Comparison of ENCODE assay signal across 17 cellular contexts in the genomic region with DNA sequence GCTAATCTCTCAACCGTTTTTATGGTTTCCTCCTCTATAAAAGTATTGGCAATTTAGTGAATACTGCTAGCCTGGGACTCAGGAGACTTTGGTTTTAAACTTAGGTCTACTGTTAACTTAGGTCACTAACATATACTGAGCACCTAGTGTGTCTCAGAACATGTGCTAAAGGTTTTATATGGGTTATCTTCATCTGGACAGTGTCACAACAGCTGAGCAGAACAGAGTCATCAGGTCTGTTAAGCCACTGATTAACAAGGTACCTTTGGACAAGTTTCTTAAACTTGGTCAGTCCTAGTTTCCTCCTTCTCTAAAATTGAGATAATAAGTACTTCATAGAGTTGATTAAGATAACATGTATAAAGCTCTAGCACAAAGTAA. TPM values are rescaled to one million over a fixed set of nuclear protein-coding genes. Genes with fewer than 3 reads are reported as not detected.
A peak's percentile ranks its signal among the peaks of the same experiment; 100 is the strongest.
DNase-seq lines count a peak whose midpoint lies in the region; ATAC-seq, FAIRE-seq and TF ChIP-seq lines count a peak whose summit lies in the region.
"Had no signal": no experiment of that assay in that cellular context is flagged by ENCODE, and none has a peak within 500 bp of the region (broad histone marks: within the 10 kb centered on the region; RNA-seq: fewer than 3 reads in every experiment).

No MANE protein-coding gene starts in this region.

- no peak overlapping the region for H3K9ac ChIP-seq in GM12878 (ENCODE audit: control insufficient read depth, insufficient read depth, low read length)

- no peaks in the 10 kb centered on the region for H3K27me3 ChIP-seq in GM12878 (replicated peaks in 1 of 2; ENCODE audit: control insufficient read depth in 2 of 2, insufficient read depth in 2 of 2, low read length in 1 of 2)
- H3K27me3 ChIP-seq in CD4-positive, alpha-beta memory T cell (ENCODE audit: insufficient read depth, low read length): no peaks in the 10 kb centered on the region
- H3K27me3 ChIP-seq: brain microvascular endothelial cell had no signal

- H3K27ac Mint-ChIP-seq in CD4-positive, alpha-beta memory T cell: no peak overlapping the region
- H3K27ac Mint-ChIP-seq: activated T-cell treated with anti-CD3 and anti-CD28 coated beads, Interleukin-2, amount 50 U/mL, for 72 hours; CD14-positive monocyte had no signal

- H3K36me3 ChIP-seq in GM12878 (ENCODE audit: control insufficient read depth in 2 of 2, insufficient read depth in 2 of 2, low read length in 1 of 2): peaks cover 0 to 3% of the 10 kb centered on the region in 2 experiments; a peak in 2 of 4 replicates
- no peaks in the 10 kb centered on the region for H3K36me3 ChIP-seq in CD4-positive, alpha-beta memory T cell (ENCODE audit: insufficient read depth, low read length)
- H3K36me3 ChIP-seq: brain microvascular endothelial cell had no signal

- no peak overlapping the region for H3K4me3 Mint-ChIP-seq in CD4-positive, alpha-beta memory T cell
- H3K4me3 Mint-ChIP-seq: CD14-positive monocyte, mesothelial cell of epicardium had no signal

- POLR2A ChIA-PET in GM12878 (lab: Charles Lee): interaction anchor here (0.7 to 1.5 kb wide), 3 partner anchors 45 to 180 kb away, joined by 3 to 6 read pairs (median 4); no protein-coding TSS in a partner anchor
- POLR2A ChIA-PET in CD4-positive, alpha-beta memory T cell (lab: Charles Lee; ENCODE audit: partially characterized antibody): interaction anchor here (0.6 to 2.2 kb wide), 4 partner anchors 105 to 180 kb away, joined by 3 to 16 read pairs (median 6); no protein-coding TSS in a partner anchor

- 0 out of 2 replicates have a peak, but pooled peaks cover 2% of the 10 kb centered on the region for H4K20me1 ChIP-seq in GM12878 (ENCODE audit: control insufficient read depth, insufficient read depth)

- RAD21 ChIA-PET in GM12878 (lab: Charles Lee; ENCODE audit: unreplicated experiment): interaction anchor here (0.6 to 11.0 kb wide), 13 partner anchors 9 to 676 kb away, joined by 3 to 136 read pairs (median 4); partner anchors contain the start of genes ANKRD16 and FBH1

- in situ Hi-C loops in GM12878 (cut with MboI): loop anchor here (5.0 kb wide), 3 partner anchors 139 to 429 kb away; no protein-coding TSS in a partner anchor

- TF ChIP-seq CTCF in GM12878 (IDR thresholded peaks at IDR 0.05 in 2 of 3, conservative IDR thresholded peaks at IDR 0.05 in 1 of 3; ENCODE audit: control insufficient read depth in 2 of 3, extremely low read depth in 1 of 3, insufficient read depth in 1 of 3, low read depth in 3 of 3, low read length in 3 of 3): no peak

- SMC1A ChIA-PET in GM12878 (lab: Charles Lee; ENCODE audit: uncharacterized antibody, unreplicated experiment): interaction anchor here (0.6 to 6.3 kb wide), 23 partner anchors 9 to 443 kb away, joined by 3 to 129 read pairs (median 4); no protein-coding TSS in a partner anchor

- no peak for TF ChIP-seq POLR2A in GM12878 (IDR thresholded peaks at IDR 0.05; ENCODE audit: low read depth, low read length)

- H3K27me3 Mint-ChIP-seq in CD4-positive, alpha-beta memory T cell: no peaks in the 10 kb centered on the region
- H3K27me3 Mint-ChIP-seq: IgD-negative memory B cell had no signal

- peaks cover 40% of the 10 kb centered on the region for H3K4me1 ChIP-seq in GM12878 (ENCODE audit: control insufficient read depth, insufficient read depth, low read length)
- H3K4me1 ChIP-seq in CD4-positive, alpha-beta memory T cell (ENCODE audit: insufficient read depth, low read length): peaks cover 21% of the 10 kb centered on the region

- H3K4me1 Mint-ChIP-seq in CD4-positive, alpha-beta memory T cell: peaks cover 10 to 28% (median 22%) of the 10 kb centered on the region in 4 donors

- 5% methylated on average over 1 of the region's 1 CpG for WGBS in GM12878 (ENCODE audit: insufficient coverage, insufficient replicate concordance, low lambda C conversion rate, missing lambda C conversion rate)

- FAIRE-seq in GM12878 (lab: Jason Lieb, UNC): no peak

- no peak for TF ChIP-seq RAD21 in GM12878 (IDR thresholded peaks at IDR 0.05; ENCODE audit: insufficient read depth, low read depth, low read length)

- H3K9me3 ChIP-seq in GM12878 (replicated peaks; ENCODE audit: control insufficient read depth, insufficient read depth, low read length): no peaks in the 10 kb centered on the region
- no peaks in the 10 kb centered on the region for H3K9me3 ChIP-seq in CD4-positive, alpha-beta memory T cell (ENCODE audit: control insufficient read depth in 1 of 2, low read length in 2 of 2)

- H3K4me2 ChIP-seq in GM12878 (ENCODE audit: control insufficient read depth, insufficient read depth): peak overlapping the region; percentile 60

- no peak for TF ChIP-seq EP300 in GM12878 (IDR thresholded peaks at IDR 0.05; ENCODE audit: borderline replicate concordance in 1 of 2, control insufficient read depth in 1 of 2, low read depth in 2 of 2, low read length in 2 of 2)

- peak overlapping the region; percentile 67 for H3K27ac ChIP-seq in GM12878 (ENCODE audit: control insufficient read depth, insufficient read depth)
- no peak overlapping the region for H3K27ac ChIP-seq in CD4-positive, alpha-beta memory T cell (ENCODE audit: low read depth, low read length)
- H3K27ac ChIP-seq: brain microvascular endothelial cell had no signal

- H3K79me2 ChIP-seq in GM12878 (ENCODE audit: control insufficient read depth, insufficient read depth, low read length): no peaks in the 10 kb centered on the region; the same call in 1 of the 2 replicates

- no peak overlapping the region for H2AFZ ChIP-seq in GM12878 (ENCODE audit: control insufficient read depth, low read depth, low read length)

- peak overlapping the region; percentile 15; the same call in 1 of the 2 replicates for H3K4me3 ChIP-seq in GM12878
- no peak overlapping the region for H3K4me3 ChIP-seq in CD4-positive, alpha-beta memory T cell (ENCODE audit: low read length in 2 of 2)

- DNase-seq in GM12878 (ENCODE audit: low read depth, low spot score) (no peak), foreskin melanocyte (no peak), NCI-H1436 (lab: John Stamatoyannopoulos, UW) (no peak)
- DNase-seq in CD4-positive, alpha-beta memory T cell: no peak
- DNase-seq: brain microvascular endothelial cell, H7, NCI-H2107 had no signal

- intact Hi-C loops in GM12878 (cut with micrococcal nuclease; ENCODE audit: unreplicated experiment): loop anchor here (1.0 to 10.0 kb wide), 3 partner anchors 164 to 422 kb away; no protein-coding TSS in a partner anchor
- intact Hi-C loops in CD4-positive, alpha-beta memory T cell (cut with micrococcal nuclease): loop anchor here (1.0 to 5.0 kb wide), 4 partner anchors 119 to 430 kb away; no protein-coding TSS in a partner anchor

- BruUV-seq in GM12878 (replicated peaks; lab: Mats Ljungman, UMichigan): no TSS peak

- CTCF ChIA-PET in GM12878 (lab: Yijun Ruan, JAX): interaction anchor here (0.6 to 18.0 kb wide), 22 partner anchors 8 to 615 kb away, joined by 3 to 535 read pairs (median 5); partner anchors contain the start of gene GDI2
- CTCF ChIA-PET in CD4-positive, alpha-beta memory T cell (lab: Charles Lee; ENCODE audit: partially characterized antibody): interaction anchor here (1.2 to 11.1 kb wide), 15 partner anchors 9 to 629 kb away, joined by 3 to 468 read pairs (median 6); no protein-coding TSS in a partner anchor

- peak; percentile 24 for ATAC-seq in GM18870 (IDR thresholded peaks at IDR 0.05; ENCODE audit: unreplicated experiment)
- peak; percentile 17 for ATAC-seq in GM21576 (IDR thresholded peaks at IDR 0.05; ENCODE audit: unreplicated experiment)
- ATAC-seq in HG03135 (IDR thresholded peaks at IDR 0.05; ENCODE audit: unreplicated experiment): peak; percentile 32
- ATAC-seq in GM12878: peak; percentile 57
- ATAC-seq in SK-N-SH treated with all-trans-retinoic acid at 6 μM for 48 hours: no peak

- H3K36me3 Mint-ChIP-seq in CD4-positive, alpha-beta memory T cell: no peaks in the 10 kb centered on the region
- H3K36me3 Mint-ChIP-seq: IgD-negative memory B cell, mesothelial cell of epicardium had no signal

- peaks cover 0 to 2% (median 0%) of the 10 kb centered on the region in 8 donors for H3K9me3 Mint-ChIP-seq in CD4-positive, alpha-beta memory T cell
- H3K9me3 Mint-ChIP-seq: activated T-cell treated with anti-CD3 and anti-CD28 coated beads, Interleukin-2, amount 50 U/mL, for 72 hours; CD14-positive monocyte; IgD-negative memory B cell; mesothelial cell of epicardium had no signal

RNA-seq across cellular contexts. Expression of gene NET1, which starts 30.6 kb away (rescaled TPM):
- total RNA-seq in GM12878 (2013; cell fraction: nucleolus; rRNA removed): 5.6 and 6.1 TPM in 2 replicates
- total RNA-seq in GM12878 (2014; rRNA removed) (17.8 and 22.2 TPM in 2 replicates), GM12878 (2014; rRNA removed; fragmentation: Illumina TruSeq; extraction: Trizol) (16.0 and 18.3 TPM in 2 replicates), GM12878 (2021) (17.3 and 18.4 TPM in 2 replicates)
- 8.2 TPM for polyA plus RNA-seq in GM12878 (2011; ENCODE audit: low read depth)
- polyA plus RNA-seq in GM12878 (2011; rRNA removed) (18.5 and 22.2 TPM in 2 replicates), GM12878 (2014; fragmentation: Illumina TruSeq; extraction: Trizol) (21.2 and 23.9 TPM in 2 replicates), GM12878 (2014; fragmentation: Nextera tagmentation; extraction: Ambion mirVana) (1 to 10 TPM; 6.5 to 8.9 TPM), GM12878 (2014; rRNA removed) (14.1 TPM in 2 replicates), GM12878 (2016; fragmentation: Nextera tagmentation; extraction: Ambion mirVana) (10 to 100 TPM; 21.9 to 22.7 TPM)
- 14.3 and 14.4 TPM in 2 replicates for polyA plus RNA-seq in GM12878 (2011; cell fraction: cytosol; rRNA removed)
- polyA plus RNA-seq in GM12878 (2011; cell fraction: nucleus; rRNA removed): 10.2 and 10.4 TPM in 2 replicates
- 9.8 and 10.4 TPM in 2 replicates for polyA plus RNA-seq in GM12878 (2012)
- polyA minus RNA-seq in GM12878 (2011; rRNA and poly(A)+ RNA removed): 23.5 and 24.7 TPM in 2 replicates
- polyA minus RNA-seq in GM12878 (2011; cell fraction: cytosol; rRNA and poly(A)+ RNA removed): 11.5 and 19.4 TPM in 2 replicates
- polyA minus RNA-seq in GM12878 (2011; cell fraction: nucleus; rRNA and poly(A)+ RNA removed): 7.7 and 13.4 TPM in 2 replicates
- 10 to 100 TPM; 14.0 to 16.4 TPM for total RNA-seq in CD4-positive, alpha-beta memory T cell
- polyA plus RNA-seq in CD4-positive, alpha-beta memory T cell: 1 to 10 TPM; 5.4 to 7.0 TPM

RNA-seq across cellular contexts. Expression of gene TUBAL3, which starts 38.4 kb away (rescaled TPM):
- total RNA-seq in GM12878 (2013; cell fraction: nucleolus; rRNA removed): not detected in 2 replicates
- total RNA-seq in GM12878 (2014; rRNA removed) (not detected in 2 replicates), GM12878 (2014; rRNA removed; fragmentation: Illumina TruSeq; extraction: Trizol) (not detected in 2 replicates), GM12878 (2021) (not detected in 2 replicates)
- polyA plus RNA-seq in GM12878 (2011; ENCODE audit: low read depth): not detected
- polyA plus RNA-seq in GM12878 (2011; rRNA removed) (0.03 TPM in 1 of 2 replicates, not detected in the other), GM12878 (2014; fragmentation: Illumina TruSeq; extraction: Trizol) (0.06 TPM in 1 of 2 replicates, not detected in the other), GM12878 (2014; fragmentation: Nextera tagmentation; extraction: Ambion mirVana) (not detected), GM12878 (2014; rRNA removed) (not detected in 2 replicates), GM12878 (2016; fragmentation: Nextera tagmentation; extraction: Ambion mirVana) (not detected)
- 0.05 TPM in 1 of 2 replicates, not detected in the other for polyA plus RNA-seq in GM12878 (2011; cell fraction: cytosol; rRNA removed)
- polyA plus RNA-seq in GM12878 (2011; cell fraction: nucleus; rRNA removed): not detected in 2 replicates
- polyA plus RNA-seq in GM12878 (2012): 0.11 TPM in 1 of 2 replicates, not detected in the other
- polyA minus RNA-seq in GM12878 (2011; rRNA and poly(A)+ RNA removed): not detected in 2 replicates
- not detected in 2 replicates for polyA minus RNA-seq in GM12878 (2011; cell fraction: cytosol; rRNA and poly(A)+ RNA removed)
- polyA minus RNA-seq in GM12878 (2011; cell fraction: nucleus; rRNA and poly(A)+ RNA removed): not detected in 2 replicates
- not detected for total RNA-seq in CD4-positive, alpha-beta memory T cell
- not detected for polyA plus RNA-seq in CD4-positive, alpha-beta memory T cell
- total RNA-seq: activated T-cell treated with anti-CD3 and anti-CD28 coated beads, Interleukin-2, amount 50 U/mL, for 72 hours; H7 had no signal
- polyA plus RNA-seq: CD14-positive monocyte, IgD-negative memory B cell had no signal

RNA-seq across cellular contexts. Expression of gene CALML5, which starts 56.4 kb away (rescaled TPM):
- not detected in 2 replicates for total RNA-seq in GM12878 (2013; cell fraction: nucleolus; rRNA removed)
- not detected in 2 replicates for total RNA-seq in GM12878 (2014; rRNA removed)
- total RNA-seq in GM12878 (2014; rRNA removed; fragmentation: Illumina TruSeq; extraction: Trizol): not detected in 2 replicates
- total RNA-seq in GM12878 (2021): not detected in 2 replicates
- polyA plus RNA-seq in GM12878 (2011; ENCODE audit: low read depth): not detected
- polyA plus RNA-seq in GM12878 (2011; rRNA removed): not detected in 2 replicates
- polyA plus RNA-seq in GM12878 (2011; cell fraction: cytosol; rRNA removed): not detected in 2 replicates
- polyA plus RNA-seq in GM12878 (2011; cell fraction: nucleus; rRNA removed): not detected in 2 replicates
- polyA plus RNA-seq in GM12878 (2012): not detected in 2 replicates
- polyA plus RNA-seq in GM12878 (2014; fragmentation: Illumina TruSeq; extraction: Trizol): not detected in 2 replicates
- not detected for polyA plus RNA-seq in GM12878 (2014; fragmentation: Nextera tagmentation; extraction: Ambion mirVana)
- not detected in 2 replicates for polyA plus RNA-seq in GM12878 (2014; rRNA removed)
- not detected for polyA plus RNA-seq in GM12878 (2016; fragmentation: Nextera tagmentation; extraction: Ambion mirVana)
- polyA minus RNA-seq in GM12878 (2011; rRNA and poly(A)+ RNA removed): not detected in 2 replicates
- not detected in 2 replicates for polyA minus RNA-seq in GM12878 (2011; cell fraction: cytosol; rRNA and poly(A)+ RNA removed)
- not detected in 2 replicates for polyA minus RNA-seq in GM12878 (2011; cell fraction: nucleus; rRNA and poly(A)+ RNA removed)
- total RNA-seq in CD4-positive, alpha-beta memory T cell: not detected
- polyA plus RNA-seq in CD4-positive, alpha-beta memory T cell: not detected
- total RNA-seq: activated T-cell treated with anti-CD3 and anti-CD28 coated beads, Interleukin-2, amount 50 U/mL, for 72 hours; H7; mesothelial cell of epicardium; renal cortical epithelial cell; RPMI7951 had no signal
- polyA plus RNA-seq: CD14-positive monocyte, IgD-negative memory B cell had no signal
